Comparison of ENCODE assay signal across 8 cellular contexts in genomic region chr18:63042351-63042750, GRCh38.
"Had no signal": no experiment of that assay in that cellular context is flagged by ENCODE, and none has a peak within 500 bp of the region (broad histone marks: within the 10 kb centered on the region; RNA-seq: fewer than 3 reads in every experiment).

No MANE protein-coding gene starts in this region.

- H2AFZ ChIP-seq: GM23248 had no signal

- H3K9ac ChIP-seq: GM23248 had no signal

- H3K27ac ChIP-seq: GM23248 had no signal

- H3K36me3 ChIP-seq: HAP-1 had no signal

- DNase-seq: GM23248, GOT3, H7, IMR-90 had no signal

- FAIRE-seq: HTR-8/SVneo, K562 had no signal

- ATAC-seq: HCT116, K562 had no signal

- H3K4me3 ChIP-seq: GM23248, HAP-1, K562 had no signal

- H3K9me3 ChIP-seq: HAP-1 had no signal
